Comparison of ENCODE assay signal across 8 cellular contexts in the genomic region with DNA sequence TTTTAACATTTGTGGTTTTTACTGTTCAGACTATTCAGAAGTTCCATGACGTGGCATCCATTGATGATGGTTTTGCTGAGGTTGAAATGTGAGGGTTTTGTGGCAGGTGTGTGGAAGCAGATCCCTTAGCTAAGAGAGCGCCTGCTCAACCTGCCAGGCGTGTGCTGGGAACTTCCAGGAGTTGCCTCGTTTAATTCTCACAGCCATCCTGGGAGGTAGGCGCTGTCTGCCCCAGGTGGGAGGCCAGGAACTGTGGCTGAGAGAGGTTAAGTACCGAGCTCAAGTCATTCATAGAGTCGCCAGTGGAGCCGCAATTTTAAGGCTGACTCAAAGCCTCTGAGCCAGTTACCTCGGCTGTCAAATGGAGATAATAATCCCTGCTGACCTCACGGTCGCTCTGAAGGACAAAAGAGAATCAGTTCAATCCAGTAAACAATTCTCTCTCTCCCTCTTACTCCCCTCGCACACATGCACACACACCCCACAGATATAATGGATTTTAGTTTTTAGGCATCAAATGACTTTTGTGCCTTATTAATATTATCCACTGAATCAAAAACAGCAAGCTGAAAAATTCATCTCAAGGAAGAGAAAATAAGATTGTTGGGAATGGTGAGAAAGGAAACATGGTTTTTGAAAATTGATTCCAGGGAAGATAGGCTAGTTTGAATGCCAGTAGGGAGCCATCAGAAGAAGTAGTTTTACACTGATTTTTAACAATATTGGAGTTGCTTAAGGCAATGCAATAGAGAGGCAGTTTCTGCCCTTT.
DNase-seq lines count a peak whose midpoint lies in the region; ATAC-seq and TF ChIP-seq lines count a peak whose summit lies in the region.

No MANE protein-coding gene starts in this region.

- H3K9me3 Mint-ChIP-seq in natural killer cell = no peaks in the 10 kb centered on the region

- intact Hi-C loops in natural killer cell (cut with micrococcal nuclease) = loop anchor here (1.0 to 5.0 kb wide), 6 partner anchors 46 to 599 kb away; no protein-coding TSS in a partner anchor

- CTCF ChIA-PET in AG04450 (lab: Charles Lee) = interaction anchor here (0.6 to 1.7 kb wide), 2 partner anchors 12 to 599 kb away, joined by 5 read pairs; no protein-coding TSS in a partner anchor

- no peak for TF ChIP-seq CTCF in AG04450 (IDR thresholded peaks at IDR 0.05; ENCODE audit: low read depth, low read length)
- TF ChIP-seq CTCF in cardiac fibroblast (IDR thresholded peaks at IDR 0.05; ENCODE audit: low read depth, low read length) = no peak
- TF ChIP-seq CTCF in natural killer cell (IDR thresholded peaks at IDR 0.05) = no peak

- H3K36me3 Mint-ChIP-seq in natural killer cell = no peaks in the 10 kb centered on the region

- DNase-seq in AG04450 (ENCODE audit: low read depth, low spot score) (no peak), cardiac fibroblast (ENCODE audit: low read depth in 2 of 2) (peak; percentile 45 to 54), natural killer cell (peak; percentile 68), COLO829 (ENCODE audit: low spot score) (no peak), HK-2 (ENCODE audit: unreplicated experiment) (no peak)
- peak; percentile 67 for DNase-seq in activated CD4-positive, CD25-positive, alpha-beta regulatory T cell treated with anti-CD3 and anti-CD28 coated beads, Interleukin-2, amount 50 U/mL, for 16 hours (ENCODE audit: low read depth, low spot score)
- peak; percentile 21 to 80 (median 66) for DNase-seq in stimulated activated naive CD4-positive, alpha-beta T cell (lab: John Stamatoyannopoulos, UW)

- POLR2A ChIA-PET in AG04450 (lab: Yijun Ruan, JAX) = interaction anchor here (0.8 kb wide), 1 partner anchor 27 kb away, joined by 3 read pairs; no protein-coding TSS in a partner anchor

- peak overlapping the region; percentile 85 for H3K27ac ChIP-seq in AG04450 (ENCODE audit: low read depth, low read length)

- H3K4me1 Mint-ChIP-seq in natural killer cell = peaks cover 65 to 68% of the 10 kb centered on the region in 2 donors

- no peaks in the 10 kb centered on the region for H3K27me3 ChIP-seq in AG04450 (ENCODE audit: control insufficient read depth, insufficient read depth, low read length)

- ATAC-seq in HG02610 (IDR thresholded peaks at IDR 0.05; ENCODE audit: unreplicated experiment) = peak; percentile 50
- peak; percentile 5 to 47 (median 34) for ATAC-seq in natural killer cell

- peak overlapping the region; percentile 76 for H3K4me3 Mint-ChIP-seq in natural killer cell

- H3K4me3 ChIP-seq in AG04450 (ENCODE audit: low read depth, low read length) (no peak overlapping the region), cardiac fibroblast (replicated peaks in 1 of 2; ENCODE audit: low read depth in 2 of 2, low read length in 2 of 2) (no peak overlapping the region)

- H3K27me3 Mint-ChIP-seq in natural killer cell (ENCODE audit: low read depth in 2 of 2) = no peaks in the 10 kb centered on the region

- peak overlapping the region; percentile 96 to 99 for H3K27ac Mint-ChIP-seq in natural killer cell

- H3K9me3 ChIP-seq in AG04450 (ENCODE audit: control insufficient read depth, insufficient read depth, low read length) = no peaks in the 10 kb centered on the region

Comparison
In these comparisons a context has a peak if more than half of its experiments do, and no peak if none do; other contexts are left out.
1. DNase-seq: peak in activated CD4-positive, CD25-positive, alpha-beta regulatory T cell treated with anti-CD3 and anti-CD28 coated beads, Interleukin-2, amount 50 U/mL, for 16 hours (single experiment), cardiac fibroblast (2 of 2), natural killer cell (single experiment) and stimulated activated naive CD4-positive, alpha-beta T cell (6 of 6); none in AG04450 (single experiment), COLO829 (single experiment) and HK-2 (single experiment).